11 cellular contexts compared by ENCODE assay signal in genomic region chr3:29186982-29187718, GRCh38.
DNase-seq lines count a peak whose midpoint lies in the region; ATAC-seq and TF ChIP-seq lines count a peak whose summit lies in the region.
"Had no signal": no experiment of that assay in that cellular context is flagged by ENCODE, and none has a peak within 500 bp of the region (broad histone marks: within the 10 kb centered on the region; RNA-seq: fewer than 3 reads in every experiment).

No MANE protein-coding gene starts in this region.

- H3K9me3 ChIP-seq in gastroesophageal sphincter, result no peaks in the 10 kb centered on the region
- H3K9me3 ChIP-seq: sigmoid colon had no signal

- no peak for TF ChIP-seq POLR2A in gastroesophageal sphincter (IDR thresholded peaks at IDR 0.05)

- in situ Hi-C loops in brain microvascular endothelial cell (cut with HindIII; ENCODE audit: low pct_ligation_motif_present, low sequenced_read_pairs), result no loop called here

- ATAC-seq in GM18868 (IDR thresholded peaks at IDR 0.05; ENCODE audit: unreplicated experiment) (peak; percentile 48), omental fat pad (ENCODE audit: low FRiP score) (peak; percentile 93), gastroesophageal sphincter (no peak), T-cell (replicated peaks in 1 of 4) (no peak)

- no peak for TF ChIP-seq CTCF in brain microvascular endothelial cell (IDR thresholded peaks at IDR 0.05; ENCODE audit: low read depth, low read length, missing control alignments)
- no peak for TF ChIP-seq CTCF in omental fat pad (IDR thresholded peaks at IDR 0.05)
- TF ChIP-seq CTCF in gastroesophageal sphincter (IDR thresholded peaks at IDR 0.05), result no peak

- H3K27ac ChIP-seq in brain microvascular endothelial cell, result peak overlapping the region; percentile 96
- no peak overlapping the region for H3K27ac ChIP-seq in gastroesophageal sphincter
- H3K27ac ChIP-seq: sigmoid colon had no signal

- peaks cover 0 to 4% (median 0%) of the 10 kb centered on the region in 3 donors for H3K4me1 Mint-ChIP-seq in T-cell

- POLR2A ChIA-PET in T-cell (lab: Charles Lee), result no interaction called here

- no peaks in the 10 kb centered on the region for H3K27me3 Mint-ChIP-seq in T-cell
- H3K27me3 Mint-ChIP-seq: activated naive CD8-positive, alpha-beta T cell treated with anti-CD3 and anti-CD28 coated beads, Interleukin-2, amount 10 ng/mL, durations not matched to agents 7 days and 5 days had no signal

- CTCF ChIA-PET in T-cell (lab: Charles Lee), result no interaction called here

- no peaks in the 10 kb centered on the region for H3K4me1 ChIP-seq in gastroesophageal sphincter

- H3K36me3 ChIP-seq in brain microvascular endothelial cell (replicated peaks) (no peaks in the 10 kb centered on the region), gastroesophageal sphincter (no peaks in the 10 kb centered on the region)
- H3K36me3 ChIP-seq: sigmoid colon had no signal

- H3K27ac Mint-ChIP-seq in T-cell, result no peak overlapping the region
- H3K27ac Mint-ChIP-seq: activated naive CD8-positive, alpha-beta T cell treated with anti-CD3 and anti-CD28 coated beads, Interleukin-2, amount 10 ng/mL, durations not matched to agents 7 days and 5 days had no signal

- H3K36me3 Mint-ChIP-seq in T-cell, result no peaks in the 10 kb centered on the region
- H3K36me3 Mint-ChIP-seq: activated naive CD8-positive, alpha-beta T cell treated with anti-CD3 and anti-CD28 coated beads, Interleukin-2, amount 10 ng/mL, durations not matched to agents 7 days and 5 days had no signal

- H3K9me3 Mint-ChIP-seq in T-cell, result peaks cover 5 to 16% (median 7%) of the 10 kb centered on the region in 3 donors

- WGBS in gastroesophageal sphincter (ENCODE audit: low coverage in 1 of 2), 2 donors, result 29 to 38% methylated on average over 3 of the region's 3 CpGs

- no peak overlapping the region for H3K4me3 ChIP-seq in brain microvascular endothelial cell (ENCODE audit: low read depth, low read length)
- no peak overlapping the region for H3K4me3 ChIP-seq in gastroesophageal sphincter
- H3K4me3 ChIP-seq: lung, sigmoid colon had no signal

- no peak for TF ChIP-seq EP300 in gastroesophageal sphincter (IDR thresholded peaks at IDR 0.05)

- DNase-seq in NCI-H226, result peak; percentile 95
- DNase-seq in brain microvascular endothelial cell, result peak; percentile 40
- DNase-seq in omental fat pad (ENCODE audit: low spot score), result no peak
- no peak for DNase-seq in NCI-H1417 (lab: John Stamatoyannopoulos, UW)
- no peak for DNase-seq in T-cell
- DNase-seq in NCI-H128 (lab: John Stamatoyannopoulos, UW; ENCODE audit: unreplicated experiment), result no peak
- DNase-seq: activated naive CD8-positive, alpha-beta T cell treated with anti-CD3 and anti-CD28 coated beads, Interleukin-2, amount 10 ng/mL, durations not matched to agents 7 days and 5 days; sigmoid colon had no signal

- H3K4me3 Mint-ChIP-seq in T-cell, result no peak overlapping the region
- H3K4me3 Mint-ChIP-seq: activated naive CD8-positive, alpha-beta T cell treated with anti-CD3 and anti-CD28 coated beads, Interleukin-2, amount 10 ng/mL, durations not matched to agents 7 days and 5 days had no signal

- H3K27me3 ChIP-seq in brain microvascular endothelial cell (replicated peaks) (no peaks in the 10 kb centered on the region), gastroesophageal sphincter (no peaks in the 10 kb centered on the region)
- H3K27me3 ChIP-seq: sigmoid colon had no signal

Comparison
In these comparisons a context has a peak if more than half of its experiments do, and no peak if none do; other contexts are left out.
1. ATAC-seq: peak in GM18868 (single experiment) and omental fat pad (single experiment); none in gastroesophageal sphincter (single experiment) and T-cell (0 of 4).
2. DNase-seq: peak in NCI-H226 (single experiment) and brain microvascular endothelial cell (single experiment); none in omental fat pad (single experiment), NCI-H1417 (0 of 3), T-cell (0 of 34) and NCI-H128 (single experiment).